In genomic region chr4:174222266-174222872, GRCh38 we compare ENCODE assay signal across 9 cellular contexts.
DNase-seq lines count a peak whose midpoint lies in the region; ATAC-seq and TF ChIP-seq lines count a peak whose summit lies in the region.
"Had no signal": no experiment of that assay in that cellular context is flagged by ENCODE, and none has a peak within 500 bp of the region (broad histone marks: within the 10 kb centered on the region; RNA-seq: fewer than 3 reads in every experiment).

No MANE protein-coding gene starts in this region.

- in situ Hi-C loops in mammary epithelial cell (cut with MboI; ENCODE audit: low sequenced_read_pairs in 2 of 2), result loop anchor here in 1 of 2 donors (10.0 kb wide), 1 partner anchor 92 kb away; no protein-coding TSS in a partner anchor

- no peak overlapping the region for H3K27ac ChIP-seq in KMS-11
- no peak overlapping the region for H3K27ac ChIP-seq in mammary epithelial cell (ENCODE audit: insufficient read depth, low read depth, low read length)
- H3K27ac ChIP-seq in substantia nigra (ENCODE audit: low read depth, low read length, poor library complexity, severe bottlenecking), result no peak overlapping the region

- no peaks in the 10 kb centered on the region for H3K4me1 ChIP-seq in KMS-11 (ENCODE audit: low read depth, poor library complexity, severe bottlenecking)
- peaks cover 6% of the 10 kb centered on the region for H3K4me1 ChIP-seq in mammary epithelial cell (ENCODE audit: insufficient read depth, low read length)

- H3K27me3 Mint-ChIP-seq in activated CD4-positive, alpha-beta T cell treated with anti-CD3 and anti-CD28 coated beads, Interleukin-2, amount 10 ng/mL, durations not matched to agents 24 days and 14 days, result peaks cover 61% of the 10 kb centered on the region
- peaks cover 69% of the 10 kb centered on the region for H3K27me3 Mint-ChIP-seq in nephron progenitor cell (ENCODE audit: low read depth, poor library complexity)

- H3K36me3 Mint-ChIP-seq in activated CD4-positive, alpha-beta T cell treated with anti-CD3 and anti-CD28 coated beads, Interleukin-2, amount 10 ng/mL, durations not matched to agents 24 days and 14 days (ENCODE audit: low read depth), result peaks cover 2% of the 10 kb centered on the region
- H3K36me3 Mint-ChIP-seq in nephron progenitor cell (ENCODE audit: low read depth), result no peaks in the 10 kb centered on the region

- no TSS peak for BruUV-seq in mammary epithelial cell (replicated peaks; lab: Mats Ljungman, UMichigan)

- peak; percentile 66 for DNase-seq in activated CD4-positive, alpha-beta T cell treated with anti-CD3 and anti-CD28 coated beads, Interleukin-2, amount 10 ng/mL, durations not matched to agents 24 days and 14 days
- no peak for DNase-seq in activated CD4-positive, alpha-beta T cell treated with anti-CD3 and anti-CD28 coated beads, Interleukin-2, amount 50 U/mL, for 1 hour
- peak; percentile 14 for DNase-seq in mammary epithelial cell
- no peak for DNase-seq in nephron progenitor cell
- no peak for DNase-seq in substantia nigra (lab: John Stamatoyannopoulos, UW)
- no peak for DNase-seq in activated gamma-delta T cell (lab: John Stamatoyannopoulos, UW)

- dilution Hi-C loops in mammary epithelial cell (cut with HindIII; ENCODE audit: low sequenced_read_pairs), result no loop called here

- H3K4me2 ChIP-seq in KMS-11 (no peak overlapping the region), mammary epithelial cell (ENCODE audit: insufficient read depth, low read depth, low read length) (no peak overlapping the region)

- no peak overlapping the region for H3K27ac Mint-ChIP-seq in activated CD4-positive, alpha-beta T cell treated with anti-CD3 and anti-CD28 coated beads, Interleukin-2, amount 10 ng/mL, durations not matched to agents 24 days and 14 days
- no peak overlapping the region for H3K27ac Mint-ChIP-seq in nephron progenitor cell
- H3K27ac Mint-ChIP-seq: dendritic cell treated with granulocyte-macrophage colony-stimulating factor and Interleukin-4, amounts not matched to agents 40 ng/mL and 50 ng/mL, for 4 days had no signal

- no peak overlapping the region for H3K4me3 Mint-ChIP-seq in activated CD4-positive, alpha-beta T cell treated with anti-CD3 and anti-CD28 coated beads, Interleukin-2, amount 10 ng/mL, durations not matched to agents 24 days and 14 days
- no peak overlapping the region for H3K4me3 Mint-ChIP-seq in nephron progenitor cell
- H3K4me3 Mint-ChIP-seq: dendritic cell treated with granulocyte-macrophage colony-stimulating factor and Interleukin-4, amounts not matched to agents 40 ng/mL and 50 ng/mL, for 4 days had no signal

- no peaks in the 10 kb centered on the region for H3K27me3 ChIP-seq in KMS-11 (ENCODE audit: insufficient read depth, low read depth)
- H3K27me3 ChIP-seq in mammary epithelial cell (ENCODE audit: insufficient read depth, low read length), result peaks cover 15% of the 10 kb centered on the region

- no peaks in the 10 kb centered on the region for H3K9me3 Mint-ChIP-seq in activated CD4-positive, alpha-beta T cell treated with anti-CD3 and anti-CD28 coated beads, Interleukin-2, amount 10 ng/mL, durations not matched to agents 24 days and 14 days
- no peaks in the 10 kb centered on the region for H3K9me3 Mint-ChIP-seq in nephron progenitor cell
- H3K9me3 Mint-ChIP-seq: dendritic cell treated with granulocyte-macrophage colony-stimulating factor and Interleukin-4, amounts not matched to agents 40 ng/mL and 50 ng/mL, for 4 days had no signal

- H3K4me1 Mint-ChIP-seq in activated CD4-positive, alpha-beta T cell treated with anti-CD3 and anti-CD28 coated beads, Interleukin-2, amount 10 ng/mL, durations not matched to agents 24 days and 14 days, result peaks cover 10% of the 10 kb centered on the region
- peaks cover 17% of the 10 kb centered on the region for H3K4me1 Mint-ChIP-seq in nephron progenitor cell

- CTCF ChIA-PET in mammary epithelial cell (lab: Charles Lee; ENCODE audit: low non-redundant PET), result interaction anchor here (0.7 kb wide), 1 partner anchor 215 kb away, joined by 5 read pairs; no protein-coding TSS in a partner anchor

- intact Hi-C loops in activated CD4-positive, alpha-beta T cell treated with anti-CD3 and anti-CD28 coated beads, Interleukin-2, amount 10 ng/mL, durations not matched to agents 24 days and 14 days (cut with micrococcal nuclease), result loop anchor here (1.0 to 10.0 kb wide), 2 partner anchors 97 to 492 kb away; no protein-coding TSS in a partner anchor
- intact Hi-C loops in mammary epithelial cell (cut with micrococcal nuclease), result loop anchor here (1.0 kb wide), 2 partner anchors 62 to 97 kb away; no protein-coding TSS in a partner anchor

- peak; percentile 73 for ATAC-seq in GM21717 (IDR thresholded peaks at IDR 0.05; ENCODE audit: unreplicated experiment)

- H4K20me1 ChIP-seq in KMS-11 (ENCODE audit: insufficient read depth), result no peaks in the 10 kb centered on the region
- no peaks in the 10 kb centered on the region for H4K20me1 ChIP-seq in mammary epithelial cell (ENCODE audit: insufficient read depth, low read length)

- H2AFZ ChIP-seq in KMS-11 (ENCODE audit: low read depth) (no peak overlapping the region), mammary epithelial cell (ENCODE audit: low read depth, low read length) (no peak overlapping the region)

- H3K36me3 ChIP-seq in KMS-11 (ENCODE audit: insufficient read depth) (no peaks in the 10 kb centered on the region), mammary epithelial cell (ENCODE audit: insufficient read depth, low read length) (no peaks in the 10 kb centered on the region)

- H3K4me3 ChIP-seq in KMS-11 (IDR thresholded peaks at IDR 0.05; ENCODE audit: insufficient read depth, low read depth, low read length) (no peak overlapping the region), mammary epithelial cell (replicated peaks in 1 of 3; ENCODE audit: insufficient read depth in 1 of 3, low read depth in 2 of 3, low read length in 3 of 3) (no peak overlapping the region)

- 27% methylated on average over 4 of the region's 4 CpGs for WGBS in mammary epithelial cell (ENCODE audit: low coverage, missing lambda C conversion rate)

- H3K9me3 ChIP-seq in mammary epithelial cell (replicated peaks; ENCODE audit: insufficient read depth, low read length), result no peaks in the 10 kb centered on the region

- H3K79me2 ChIP-seq in KMS-11 (ENCODE audit: insufficient read depth, low read depth) (no peaks in the 10 kb centered on the region), mammary epithelial cell (ENCODE audit: insufficient read depth, low read length) (no peaks in the 10 kb centered on the region)

- TF ChIP-seq CTCF in KMS-11 (conservative IDR thresholded peaks at IDR 0.05; ENCODE audit: low read depth, low read length), result peak; percentile 82
- peak; percentile 64 to 78 for TF ChIP-seq CTCF in mammary epithelial cell (conservative IDR thresholded peaks at IDR 0.05 in 1 of 2, IDR thresholded peaks at IDR 0.05 in 1 of 2; ENCODE audit: extremely low read depth in 1 of 2, insufficient read depth in 1 of 2, low read depth in 1 of 2, low read length in 2 of 2)
- peak; percentile 69 for TF ChIP-seq CTCF in nephron progenitor cell (IDR thresholded peaks at IDR 0.05)

- H3K9ac ChIP-seq in KMS-11, result no peak overlapping the region
- no peak overlapping the region for H3K9ac ChIP-seq in mammary epithelial cell (ENCODE audit: insufficient read depth, low read length)

Comparison
In these comparisons a context has a peak if more than half of its experiments do, and no peak if none do; other contexts are left out.
1. DNase-seq: peak in activated CD4-positive, alpha-beta T cell treated with anti-CD3 and anti-CD28 coated beads, Interleukin-2, amount 10 ng/mL, durations not matched to agents 24 days and 14 days (single experiment) and mammary epithelial cell (single experiment); none in activated CD4-positive, alpha-beta T cell treated with anti-CD3 and anti-CD28 coated beads, Interleukin-2, amount 50 U/mL, for 1 hour (single experiment), nephron progenitor cell (single experiment), substantia nigra (0 of 49) and activated gamma-delta T cell (single experiment).
2. Peak in every context shown above with its lines, with median percentiles within 50 percentile points of each other: CTCF ChIP-seq.